Comparison of ENCODE assay signal across 32 cellular contexts in genomic region chr1:22473952-22474351, GRCh38.
"Had no signal": no experiment of that assay in that cellular context is flagged by ENCODE, and none has a peak within 500 bp of the region (broad histone marks: within the 10 kb centered on the region; RNA-seq: fewer than 3 reads in every experiment).

No MANE protein-coding gene starts in this region.

- H3K9me3 ChIP-seq: adrenal gland, body of pancreas, breast epithelium had no signal

- H3K4me3 ChIP-seq: adrenal gland, body of pancreas, breast epithelium had no signal

- H3K27me3 ChIP-seq: adrenal gland, body of pancreas, brain microvascular endothelial cell, breast epithelium had no signal

- H3K27ac ChIP-seq: adrenal gland, body of pancreas, brain microvascular endothelial cell, breast epithelium, VCaP had no signal

- DNase-seq: activated B cell treated with CpG ODN at 0.5 μM for 24 hours; activated CD4-positive, alpha-beta memory T cell treated with anti-CD3 and anti-CD28 coated beads for 36 hours; activated CD4-positive, alpha-beta T cell treated with anti-CD3 and anti-CD28 coated beads for 4 hours; activated CD4-positive, alpha-beta T cell treated with anti-CD3 and anti-CD28 coated beads, Interleukin-2, amount 10 ng/mL, durations not matched to agents 24 days and 14 days; activated CD4-positive, alpha-beta T cell treated with anti-CD3 and anti-CD28 coated beads, Interleukin-2, amount 50 U/mL, for 1 hour; activated CD4-positive, alpha-beta T cell treated with anti-CD3 and anti-CD28 coated beads, Interleukin-2, amount 50 U/mL, for 4 hours; activated CD4-positive, CD25-positive, alpha-beta regulatory T cell treated with anti-CD3 and anti-CD28 coated beads, Interleukin-2, amount 50 U/mL, for 72 hours; activated CD8-positive, alpha-beta memory T cell treated with anti-CD3 and anti-CD28 coated beads, Interleukin-2, amount 50 U/mL, for 4 hours; activated CD8-positive, alpha-beta T cell treated with anti-CD3 and anti-CD28 coated beads for 36 hours; activated effector memory CD4-positive, alpha-beta T cell treated with anti-CD3 and anti-CD28 coated beads, Interleukin-2, amount 50 U/mL, for 16 hours; activated gamma-delta T cell treated with Interleukin-2 at 50 U/mL for 16 hours; activated naive CD4-positive, alpha-beta T cell; activated naive CD4-positive, alpha-beta T cell treated with anti-CD3 and anti-CD28 coated beads for 36 hours; activated naive CD4-positive, alpha-beta T cell treated with anti-CD3 and anti-CD28 coated beads, Interleukin-2, amount 50 U/mL, for 16 hours; activated naive CD8-positive, alpha-beta T cell treated with anti-CD3 and anti-CD28 coated beads for 36 hours; activated T-cell treated with anti-CD3 and anti-CD28 coated beads for 4 hours; activated T-cell treated with anti-CD3 and anti-CD28 coated beads, Interleukin-2, amount 50 U/mL, for 1 hour; activated T-cell treated with anti-CD3 and anti-CD28 coated beads, Interleukin-2, amount 50 U/mL, for 4 hours; activated T-cell treated with anti-CD3 and anti-CD28 coated beads, Interleukin-2, amount 50 U/mL, for 72 hours; adrenal gland; amniotic stem cell; aorta; body of pancreas; brain microvascular endothelial cell; central memory CD4-positive, alpha-beta T cell; T-helper 1 cell; T-helper 2 cell; T-helper 9 cell had no signal

- H3K36me3 ChIP-seq: adrenal gland, brain microvascular endothelial cell, breast epithelium had no signal

- ATAC-seq: activated CD8-positive, alpha-beta T cell treated with anti-CD3 and anti-CD28 coated beads for 36 hours; activated naive CD4-positive, alpha-beta T cell treated with anti-CD3 and anti-CD28 coated beads, Interleukin-2, amount 50 U/mL, for 72 hours; activated T-cell treated with anti-CD3 and anti-CD28 coated beads, Interleukin-2, amount 50 U/mL, for 4 hours; activated T-cell treated with anti-CD3 and anti-CD28 coated beads, Interleukin-2, amount 50 U/mL, for 72 hours; activated T-helper 17 cell treated with anti-CD3 and anti-CD28 coated beads, Interleukin-2, amount 50 U/mL, for 72 hours; body of pancreas had no signal
